1 cellular context compared by ENCODE assay signal in genomic region chr1:223301346-223301745, GRCh38.
TF ChIP-seq lines count a peak whose summit lies in the region.

No MANE protein-coding gene starts in this region.

TF ChIP-seq in HEK293, 187 proteins besides CTCF, POLR2A, EP300 and RAD21 (continued from another document):
- 0 out of 2 replicates have a peak, but pooled peaks have one; percentile 27 for TF ChIP-seq PRDM10 (tag by site-specific recombination; IDR thresholded peaks at IDR 0.05)
